In the genomic region with DNA sequence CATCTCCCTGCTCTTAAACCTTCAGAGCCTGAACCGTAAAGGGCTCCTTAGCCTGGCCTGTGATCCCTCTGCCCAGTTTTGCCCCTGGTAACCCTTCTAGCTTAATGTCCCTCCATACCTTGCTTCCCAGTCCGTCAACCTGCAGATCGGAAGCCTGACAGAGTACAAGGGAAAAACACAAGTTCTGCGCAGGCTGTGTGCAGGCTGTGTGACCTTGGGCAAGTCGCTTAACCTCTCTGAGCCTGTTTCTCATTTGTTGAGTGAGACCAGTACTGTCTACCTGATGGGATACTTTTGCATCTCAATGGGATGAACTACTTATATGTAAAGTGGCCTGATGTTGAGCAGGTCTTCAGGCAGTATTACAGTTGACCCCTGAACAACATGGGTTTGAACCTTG, we compare ENCODE assay signal across 11 cellular contexts. TPM values are rescaled to one million over a fixed set of nuclear protein-coding genes. Genes with fewer than 3 reads are reported as not detected.
DNase-seq lines count a peak whose midpoint lies in the region; TF ChIP-seq lines count a peak whose summit lies in the region.
"Had no signal": no experiment of that assay in that cellular context is flagged by ENCODE, and none has a peak within 500 bp of the region (broad histone marks: within the 10 kb centered on the region; RNA-seq: fewer than 3 reads in every experiment).

No MANE protein-coding gene starts in this region.

- no peak overlapping the region for H2AFZ ChIP-seq in SU-DHL-6 (ENCODE audit: low read depth, low read length, severe bottlenecking)

- no peaks in the 10 kb centered on the region for H4K20me1 ChIP-seq in SU-DHL-6 (ENCODE audit: low read depth, low read length)

- no peaks in the 10 kb centered on the region for H3K27me3 ChIP-seq in SU-DHL-6 (ENCODE audit: low read length)
- H3K27me3 ChIP-seq: adrenal gland, neutrophil had no signal

- H3K4me3 ChIP-seq in SU-DHL-6 (ENCODE audit: insufficient read depth, low read length, poor library complexity, severe bottlenecking) (no peak overlapping the region), epithelial cell of esophagus (ENCODE audit: low read length) (peak overlapping the region; percentile 70)

- no peak overlapping the region for H3K27ac ChIP-seq in SU-DHL-6 (ENCODE audit: low read depth, low read length)
- H3K27ac ChIP-seq: neutrophil had no signal

- no peaks in the 10 kb centered on the region for H3F3A ChIP-seq in SU-DHL-6 (ENCODE audit: insufficient read depth)

- peaks cover 26% of the 10 kb centered on the region for H3K4me1 Mint-ChIP-seq in activated naive CD4-positive, alpha-beta T cell treated with anti-CD3 and anti-CD28 coated beads for 36 hours (ENCODE audit: low read depth)

- peaks cover 2% of the 10 kb centered on the region for H3K9me3 Mint-ChIP-seq in activated naive CD4-positive, alpha-beta T cell treated with anti-CD3 and anti-CD28 coated beads for 36 hours

- intact Hi-C loops in activated naive CD4-positive, alpha-beta T cell treated with anti-CD3 and anti-CD28 coated beads for 36 hours (cut with micrococcal nuclease): loop anchor here (5.0 to 10.0 kb wide), 2 partner anchors 110 to 502 kb away; a partner anchor contains a TSS
- intact Hi-C loops in posterior vena cava (cut with DNase I): no loop called here

- peak overlapping the region; percentile 15 for H3K4me2 ChIP-seq in SU-DHL-6 (ENCODE audit: low read depth, low read length, poor library complexity, severe bottlenecking)

- H3K27ac Mint-ChIP-seq in activated naive CD4-positive, alpha-beta T cell treated with anti-CD3 and anti-CD28 coated beads for 36 hours: no peak overlapping the region

- H3K36me3 Mint-ChIP-seq in activated naive CD4-positive, alpha-beta T cell treated with anti-CD3 and anti-CD28 coated beads for 36 hours (ENCODE audit: low read depth): peaks cover 17% of the 10 kb centered on the region

- H3K4me3 Mint-ChIP-seq in activated naive CD4-positive, alpha-beta T cell treated with anti-CD3 and anti-CD28 coated beads for 36 hours: peak overlapping the region; percentile 88

- no peak for DNase-seq in activated naive CD4-positive, alpha-beta T cell treated with anti-CD3 and anti-CD28 coated beads for 36 hours
- DNase-seq in activated naive CD4-positive, alpha-beta T cell treated with anti-CD3 and anti-CD28 coated beads, Interleukin-2, amount 50 U/mL, for 16 hours: no peak
- DNase-seq in epithelial cell of esophagus (ENCODE audit: low read depth) (no peak), posterior vena cava (ENCODE audit: low spot score) (peak; percentile 23), inferior parietal cortex (ENCODE audit: extremely low spot score) (no peak), DMS153 treated with DMSO at 0.1 percent for 48 hours (lab: John Stamatoyannopoulos, UW; ENCODE audit: unreplicated experiment) (no peak), NCI-H1436 treated with DMSO at 0.1 percent for 48 hours (lab: John Stamatoyannopoulos, UW) (no peak)
- DNase-seq: adrenal gland; stimulated activated CD4-positive, alpha-beta T cell treated with anti-CD3 and anti-CD28 coated beads, Interleukin-2, amount 100 ng/mL, for 48 hours had no signal

- no peaks in the 10 kb centered on the region for H3K9me2 ChIP-seq in SU-DHL-6 (replicated peaks; ENCODE audit: insufficient read depth, low read length)

- no peaks in the 10 kb centered on the region for H3K9me3 ChIP-seq in SU-DHL-6 (ENCODE audit: insufficient read depth, low read length)
- H3K9me3 ChIP-seq: adrenal gland, neutrophil had no signal

- CTCF ChIA-PET in activated naive CD4-positive, alpha-beta T cell treated with anti-CD3 and anti-CD28 coated beads for 36 hours (lab: Charles Lee): no interaction called here

- H3K79me2 ChIP-seq in SU-DHL-6 (ENCODE audit: insufficient read depth, low read length): peaks cover 28% of the 10 kb centered on the region; the same call in 1 of the 2 replicates

- no peak overlapping the region for H3K9ac ChIP-seq in SU-DHL-6 (ENCODE audit: low read length)

- no peaks in the 10 kb centered on the region for H3K27me3 Mint-ChIP-seq in activated naive CD4-positive, alpha-beta T cell treated with anti-CD3 and anti-CD28 coated beads for 36 hours (ENCODE audit: low read depth)

- TF ChIP-seq CTCF in SU-DHL-6 (IDR thresholded peaks at IDR 0.05; ENCODE audit: insufficient read depth, low read length, poor library complexity, severe bottlenecking): no peak
- TF ChIP-seq CTCF in epithelial cell of esophagus (IDR thresholded peaks at IDR 0.05; ENCODE audit: insufficient read depth, low read depth, low read length, missing control alignments): no peak

- H3K36me3 ChIP-seq in SU-DHL-6 (ENCODE audit: low read length): no peaks in the 10 kb centered on the region
- H3K36me3 ChIP-seq: adrenal gland had no signal

RNA-seq across cellular contexts. Expression of a gene that starts 1.7 kb away (rescaled TPM):
- 10 to 100 TPM; 13.3 to 16.2 TPM for total RNA-seq in activated naive CD4-positive, alpha-beta T cell treated with anti-CD3 and anti-CD28 coated beads for 36 hours
- total RNA-seq in posterior vena cava: 10 to 100 TPM in 1 of 2 donors, 1 to 10 TPM in 1; 9.4 to 10.7 TPM

RNA-seq across cellular contexts. Expression of a gene that starts 2.0 kb away (rescaled TPM):
- 10 to 100 TPM; 10.1 to 11.9 TPM for total RNA-seq in activated naive CD4-positive, alpha-beta T cell treated with anti-CD3 and anti-CD28 coated beads for 36 hours
- total RNA-seq in posterior vena cava: 10 to 100 TPM; 27.9 to 33.1 TPM
